Comparison of ENCODE assay signal across 9 cellular contexts in genomic region chr18:8948471-8949149, GRCh38.
DNase-seq lines count a peak whose midpoint lies in the region; ATAC-seq, FAIRE-seq and TF ChIP-seq lines count a peak whose summit lies in the region.
"Had no signal": no experiment of that assay in that cellular context is flagged by ENCODE, and none has a peak within 500 bp of the region (broad histone marks: within the 10 kb centered on the region; RNA-seq: fewer than 3 reads in every experiment).

No MANE protein-coding gene starts in this region.

- H4K20me1 ChIP-seq in keratinocyte (ENCODE audit: control insufficient read depth, extremely low read depth, insufficient read depth, low read length), result no peaks in the 10 kb centered on the region

- H3K79me2 ChIP-seq in keratinocyte (ENCODE audit: control insufficient read depth, insufficient read depth, low read length), result no peaks in the 10 kb centered on the region

- POLR2A ChIA-PET in AG04449 (lab: Yijun Ruan, JAX) (interaction anchor here (0.7 to 2.7 kb wide), 10 partner anchors 11 to 241 kb away, joined by 3 to 17 read pairs (median 3); no protein-coding TSS in a partner anchor), activated B cell treated with CpG ODN at 0.5 μM for 24 hours (lab: Charles Lee) (no interaction called here)

- ATAC-seq in activated B cell treated with CpG ODN at 0.5 μM for 24 hours (ENCODE audit: low read depth) (no peak), GM21423 (IDR thresholded peaks at IDR 0.05; ENCODE audit: unreplicated experiment) (no peak)

- no peaks in the 10 kb centered on the region for H3K9me1 ChIP-seq in keratinocyte (ENCODE audit: control insufficient read depth, extremely low read depth, insufficient read depth, low read length)

- H3K36me3 ChIP-seq in keratinocyte (ENCODE audit: control insufficient read depth in 2 of 2, extremely low read depth in 1 of 2, insufficient read depth in 2 of 2, low read length in 2 of 2), result no peaks in the 10 kb centered on the region

- H2AFZ ChIP-seq in keratinocyte (ENCODE audit: control insufficient read depth, low read length), result peak overlapping the region; percentile 79

- peak overlapping the region; percentile 87 for H3K4me2 ChIP-seq in keratinocyte (ENCODE audit: control insufficient read depth, extremely low read depth, insufficient read depth, low read depth, low read length)

- dilution Hi-C loops in keratinocyte (cut with MboI; ENCODE audit: extremely low pct_ligation_motif_present, low sequenced_read_pairs), result no loop called here

- peaks cover 4% of the 10 kb centered on the region for H3K9me3 ChIP-seq in keratinocyte (ENCODE audit: control insufficient read depth, low read depth, low read length)

- TF ChIP-seq CTCF in AG04449 (IDR thresholded peaks at IDR 0.05; ENCODE audit: insufficient read depth, low read length, missing control alignments), result peak; percentile 15
- TF ChIP-seq CTCF in activated B cell treated with CpG ODN at 0.5 μM for 24 hours (IDR thresholded peaks at IDR 0.05), result no peak
- TF ChIP-seq CTCF in keratinocyte (optimal IDR thresholded peaks at IDR 0.05 in 1 of 3, IDR thresholded peaks at IDR 0.05 in 1 of 3, conservative IDR thresholded peaks at IDR 0.05 in 1 of 3; ENCODE audit: extremely low read depth in 1 of 3, insufficient read depth in 2 of 3, low read length in 3 of 3), result no peak

- no peaks in the 10 kb centered on the region for H3K27me3 Mint-ChIP-seq in activated B cell treated with CpG ODN at 0.5 μM for 24 hours
- peaks cover 3% of the 10 kb centered on the region for H3K27me3 Mint-ChIP-seq in activated naive CD4-positive, alpha-beta T cell treated with anti-CD3 and anti-CD28 coated beads for 36 hours (ENCODE audit: low read depth)

- CTCF ChIA-PET in AG04449 (lab: Yijun Ruan, JAX) (interaction anchor here (0.6 to 2.3 kb wide), 8 partner anchors 11 to 1324 kb away, joined by 3 to 11 read pairs (median 4); no protein-coding TSS in a partner anchor), activated B cell treated with CpG ODN at 0.5 μM for 24 hours (lab: Charles Lee) (no interaction called here)
- CTCF ChIA-PET in activated naive CD4-positive, alpha-beta T cell treated with anti-CD3 and anti-CD28 coated beads for 36 hours (lab: Charles Lee), result no interaction called here

- no peaks in the 10 kb centered on the region for H3K36me3 Mint-ChIP-seq in activated B cell treated with CpG ODN at 0.5 μM for 24 hours (ENCODE audit: low read depth)
- H3K36me3 Mint-ChIP-seq in activated naive CD4-positive, alpha-beta T cell treated with anti-CD3 and anti-CD28 coated beads for 36 hours (ENCODE audit: low read depth), result no peaks in the 10 kb centered on the region

- no peaks in the 10 kb centered on the region for H3K27me3 ChIP-seq in keratinocyte (ENCODE audit: control insufficient read depth, extremely low read depth, insufficient read depth, low read length)

- no peak overlapping the region for H3K27ac Mint-ChIP-seq in activated B cell treated with CpG ODN at 0.5 μM for 24 hours
- H3K27ac Mint-ChIP-seq in activated naive CD4-positive, alpha-beta T cell treated with anti-CD3 and anti-CD28 coated beads for 36 hours, result no peak overlapping the region

- peak overlapping the region; percentile 68 for H3K9ac ChIP-seq in keratinocyte (ENCODE audit: control insufficient read depth, extremely low read depth, insufficient read depth, low read length)

- intact Hi-C loops in activated B cell treated with CpG ODN at 0.5 μM for 24 hours (cut with micrococcal nuclease), result no loop called here
- intact Hi-C loops in activated naive CD4-positive, alpha-beta T cell treated with anti-CD3 and anti-CD28 coated beads for 36 hours (cut with micrococcal nuclease), result no loop called here

- H3K4me1 Mint-ChIP-seq in activated B cell treated with CpG ODN at 0.5 μM for 24 hours, result peaks cover 78% of the 10 kb centered on the region
- peaks cover 5% of the 10 kb centered on the region for H3K4me1 Mint-ChIP-seq in activated naive CD4-positive, alpha-beta T cell treated with anti-CD3 and anti-CD28 coated beads for 36 hours (ENCODE audit: low read depth)

- peaks cover 42% of the 10 kb centered on the region for H3K4me1 ChIP-seq in keratinocyte (ENCODE audit: control insufficient read depth, extremely low read depth, insufficient read depth, low read length)

- H3K4me3 ChIP-seq in AG04449 (ENCODE audit: low read depth, low read length) (peak overlapping the region; percentile 54), keratinocyte (ENCODE audit: control insufficient read depth in 2 of 3, extremely low read depth in 1 of 3, insufficient read depth in 2 of 3, low read depth in 1 of 3, low read length in 3 of 3) (peak overlapping the region; percentile 24 to 69 (median 60))

- peaks cover 2% of the 10 kb centered on the region for H3K9me3 Mint-ChIP-seq in activated B cell treated with CpG ODN at 0.5 μM for 24 hours
- no peaks in the 10 kb centered on the region for H3K9me3 Mint-ChIP-seq in activated naive CD4-positive, alpha-beta T cell treated with anti-CD3 and anti-CD28 coated beads for 36 hours

- peak; percentile 99 for FAIRE-seq in keratinocyte (lab: Jason Lieb, UNC)
- FAIRE-seq: G401.6 had no signal

- peak overlapping the region; percentile 80 for H3K27ac ChIP-seq in keratinocyte (ENCODE audit: control insufficient read depth, insufficient read depth, low read length)

- peak overlapping the region; percentile 11 for H3K4me3 Mint-ChIP-seq in activated B cell treated with CpG ODN at 0.5 μM for 24 hours
- no peak overlapping the region for H3K4me3 Mint-ChIP-seq in activated naive CD4-positive, alpha-beta T cell treated with anti-CD3 and anti-CD28 coated beads for 36 hours

- no peak for DNase-seq in AG04449 (ENCODE audit: low read depth, low spot score)
- DNase-seq in HT1080 (ENCODE audit: low read depth), result peak; percentile 94
- DNase-seq in activated B cell treated with CpG ODN at 0.5 μM for 24 hours, result no peak
- DNase-seq in keratinocyte (ENCODE audit: low read depth, low spot score), result no peak
- no peak for DNase-seq in GF-D8 (lab: John Stamatoyannopoulos, UW)
- DNase-seq in activated naive CD4-positive, alpha-beta T cell treated with anti-CD3 and anti-CD28 coated beads for 36 hours, result no peak
- DNase-seq in activated T-cell treated with anti-CD3 and anti-CD28 coated beads, Interleukin-2, amount 50 U/mL, for 48 hours, result no peak
